Comparison of ENCODE assay signal across 1 cellular context in genomic region chr22:20400606-20401375, GRCh38.
TF ChIP-seq lines count a peak whose summit lies in the region.

No MANE protein-coding gene starts in this region.

TF ChIP-seq in K562, 482 proteins besides CTCF, POLR2A, EP300 and RAD21 (continued from another document and continues in another):
- no peak for TF ChIP-seq ATF3 (IDR thresholded peaks at IDR 0.05)
- 0 out of 2 replicates have a peak, but pooled peaks have one; percentile 24 for TF ChIP-seq ATF3 (CRISPR knock-in tag; conservative IDR thresholded peaks at IDR 0.05)
- no peak for TF ChIP-seq ZNF518B (CRISPR knock-in tag; IDR thresholded peaks at IDR 0.05)
- 0 out of 2 replicates have a peak, but pooled peaks have one; percentile 50 for TF ChIP-seq E2F1 (CRISPR knock-in tag; IDR thresholded peaks at IDR 0.05)
- no peak for TF ChIP-seq BRD9 (IDR thresholded peaks at IDR 0.05; ENCODE audit: low read depth, partially characterized antibody)
- TF ChIP-seq HBP1 (CRISPR knock-in tag; IDR thresholded peaks at IDR 0.05) = no peak
- TF ChIP-seq NR2F6 (CRISPR knock-in tag; IDR thresholded peaks at IDR 0.05) = no peak
- no peak for TF ChIP-seq HMGXB4 (CRISPR knock-in tag; IDR thresholded peaks at IDR 0.05)
- TF ChIP-seq ZNF449 (CRISPR knock-in tag; IDR thresholded peaks at IDR 0.05) = no peak
- no peak for TF ChIP-seq USF1 (CRISPR knock-in tag; IDR thresholded peaks at IDR 0.05)
- no peak for TF ChIP-seq ZNF224 (CRISPR knock-in tag; IDR thresholded peaks at IDR 0.05)
- TF ChIP-seq KLF6 (CRISPR knock-in tag; IDR thresholded peaks at IDR 0.05; ENCODE audit: borderline replicate concordance) = no peak
- TF ChIP-seq MCM2 (IDR thresholded peaks at IDR 0.05; ENCODE audit: low read depth) = no peak
- peak; percentile 9; the same call in 1 of the 2 replicates for TF ChIP-seq NR4A1 (CRISPR knock-in tag; IDR thresholded peaks at IDR 0.05)
- no peak for TF ChIP-seq NR4A1 (tag; IDR thresholded peaks at IDR 0.05)
- no peak for TF ChIP-seq CEBPZ (IDR thresholded peaks at IDR 0.05; ENCODE audit: borderline replicate concordance, low read depth, low read length)
- TF ChIP-seq ZNF717 (CRISPR knock-in tag; IDR thresholded peaks at IDR 0.05) = no peak
- no peak for TF ChIP-seq TCF7 (IDR thresholded peaks at IDR 0.05; ENCODE audit: borderline replicate concordance)
- TF ChIP-seq SFPQ (IDR thresholded peaks at IDR 0.05; ENCODE audit: low read depth, low read length) = no peak
- TF ChIP-seq RBM17 (IDR thresholded peaks at IDR 0.05; ENCODE audit: borderline replicate concordance, low read depth, low read length) = no peak
- TF ChIP-seq PRMT5 (CRISPR knock-in tag; IDR thresholded peaks at IDR 0.05) = no peak
- no peak for TF ChIP-seq SAP30 (IDR thresholded peaks at IDR 0.05; ENCODE audit: borderline replicate concordance, insufficient read depth, low read depth, low read length, poor library complexity, severe bottlenecking)
- TF ChIP-seq RBFOX2 (IDR thresholded peaks at IDR 0.05; ENCODE audit: low read depth, low read length) = no peak
- no peak for TF ChIP-seq ZBTB49 (CRISPR knock-in tag; IDR thresholded peaks at IDR 0.05; ENCODE audit: borderline replicate concordance)
- TF ChIP-seq BRD4 (IDR thresholded peaks at IDR 0.05) = no peak
- no peak for TF ChIP-seq ELF4 (CRISPR knock-in tag; IDR thresholded peaks at IDR 0.05)
- TF ChIP-seq ZNF592 (IDR thresholded peaks at IDR 0.05) = no peak
- no peak for TF ChIP-seq IRF2 (CRISPR knock-in tag; IDR thresholded peaks at IDR 0.05)
- TF ChIP-seq SREBF2 (CRISPR knock-in tag; IDR thresholded peaks at IDR 0.05) = no peak
- TF ChIP-seq ZNF133 (CRISPR knock-in tag; IDR thresholded peaks at IDR 0.05) = 0 out of 2 replicates have a peak, but pooled peaks have one; percentile 49
- TF ChIP-seq DNMT1 (IDR thresholded peaks at IDR 0.05) = no peak
